ENCODE assay signal across 1 cellular context in the genomic region with DNA sequence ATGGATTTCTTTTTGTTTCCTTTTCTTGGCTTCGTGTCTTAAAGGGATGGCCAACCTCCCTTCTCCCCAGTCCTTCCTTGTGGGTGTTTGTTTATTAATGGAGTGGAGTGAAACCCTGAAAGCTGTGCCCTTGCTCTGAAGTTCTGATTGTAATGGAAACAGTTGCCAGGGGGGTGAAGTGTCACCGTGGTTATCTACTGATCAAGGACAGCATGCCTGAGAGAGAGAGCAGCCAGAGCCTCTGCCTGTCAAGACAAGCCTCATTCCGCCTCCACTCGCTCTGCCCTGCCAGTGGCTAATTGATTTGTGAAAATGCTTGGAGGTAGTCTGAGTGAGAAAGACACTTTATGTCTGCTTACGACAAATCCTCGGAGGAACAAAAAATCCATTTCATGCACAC.
TF ChIP-seq lines count a peak whose summit lies in the region.

No MANE protein-coding gene starts in this region.

TF ChIP-seq in neural cell, 6 proteins besides CTCF, POLR2A, EP300 and RAD21:
- TF ChIP-seq, protein P1, sequence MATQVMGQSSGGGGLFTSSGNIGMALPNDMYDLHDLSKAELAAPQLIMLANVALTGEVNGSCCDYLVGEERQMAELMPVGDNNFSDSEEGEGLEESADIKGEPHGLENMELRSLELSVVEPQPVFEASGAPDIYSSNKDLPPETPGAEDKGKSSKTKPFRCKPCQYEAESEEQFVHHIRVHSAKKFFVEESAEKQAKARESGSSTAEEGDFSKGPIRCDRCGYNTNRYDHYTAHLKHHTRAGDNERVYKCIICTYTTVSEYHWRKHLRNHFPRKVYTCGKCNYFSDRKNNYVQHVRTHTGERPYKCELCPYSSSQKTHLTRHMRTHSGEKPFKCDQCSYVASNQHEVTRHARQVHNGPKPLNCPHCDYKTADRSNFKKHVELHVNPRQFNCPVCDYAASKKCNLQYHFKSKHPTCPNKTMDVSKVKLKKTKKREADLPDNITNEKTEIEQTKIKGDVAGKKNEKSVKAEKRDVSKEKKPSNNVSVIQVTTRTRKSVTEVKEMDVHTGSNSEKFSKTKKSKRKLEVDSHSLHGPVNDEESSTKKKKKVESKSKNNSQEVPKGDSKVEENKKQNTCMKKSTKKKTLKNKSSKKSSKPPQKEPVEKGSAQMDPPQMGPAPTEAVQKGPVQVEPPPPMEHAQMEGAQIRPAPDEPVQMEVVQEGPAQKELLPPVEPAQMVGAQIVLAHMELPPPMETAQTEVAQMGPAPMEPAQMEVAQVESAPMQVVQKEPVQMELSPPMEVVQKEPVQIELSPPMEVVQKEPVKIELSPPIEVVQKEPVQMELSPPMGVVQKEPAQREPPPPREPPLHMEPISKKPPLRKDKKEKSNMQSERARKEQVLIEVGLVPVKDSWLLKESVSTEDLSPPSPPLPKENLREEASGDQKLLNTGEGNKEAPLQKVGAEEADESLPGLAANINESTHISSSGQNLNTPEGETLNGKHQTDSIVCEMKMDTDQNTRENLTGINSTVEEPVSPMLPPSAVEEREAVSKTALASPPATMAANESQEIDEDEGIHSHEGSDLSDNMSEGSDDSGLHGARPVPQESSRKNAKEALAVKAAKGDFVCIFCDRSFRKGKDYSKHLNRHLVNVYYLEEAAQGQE (IDR thresholded peaks at IDR 0.05; ENCODE audit: borderline replicate concordance), result no peak
- TF ChIP-seq SMC3 (conservative IDR thresholded peaks at IDR 0.05; ENCODE audit: poor library complexity) (no peak), MXI1 (conservative IDR thresholded peaks at IDR 0.05; ENCODE audit: poor library complexity, severe bottlenecking) (no peak), TAF1 (IDR thresholded peaks at IDR 0.05; ENCODE audit: low read depth) (no peak), POLR2AphosphoS5 (IDR thresholded peaks at IDR 0.05) (peak; percentile 34), EZH2 (IDR thresholded peaks at IDR 0.05; ENCODE audit: borderline replicate concordance, insufficient read depth, low read length, poor library complexity, severe bottlenecking) (no peak)
